In the genomic region with DNA sequence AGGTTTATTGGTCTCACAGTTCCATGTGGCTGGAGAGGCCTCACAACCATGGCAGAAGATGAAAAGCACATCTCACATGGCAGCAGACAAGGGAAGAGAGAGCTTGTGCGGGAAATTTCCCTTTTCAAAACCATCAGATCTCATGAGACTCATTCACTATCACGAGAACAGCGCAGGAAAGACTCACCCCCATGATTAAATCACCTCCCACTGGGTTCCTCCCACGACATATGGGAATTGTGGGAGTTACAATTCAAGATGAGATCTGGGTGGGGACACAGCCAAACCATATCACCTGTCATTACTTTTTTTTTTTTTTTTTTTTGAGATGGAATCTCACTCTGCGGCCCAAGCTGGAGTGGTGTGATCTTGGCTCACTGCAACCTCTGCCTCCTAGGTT, we compare ENCODE assay signal across 7 cellular contexts.
A peak's percentile ranks its signal among the peaks of the same experiment; 100 is the strongest.
DNase-seq lines count a peak whose midpoint lies in the region; ATAC-seq and TF ChIP-seq lines count a peak whose summit lies in the region.
"Not testable (repeated sequence)": the region's sequence is repeated elsewhere in the genome, so short reads cannot be mapped to it uniquely, and the experiment has no call there.

No MANE protein-coding gene starts in this region.

- not testable (repeated sequence) for DNase-seq in CD4-positive, alpha-beta memory T cell; activated CD4-positive, alpha-beta T cell treated with anti-CD3 and anti-CD28 coated beads, Interleukin-2, amount 10 ng/mL, durations not matched to agents 24 days and 14 days; esophagus muscularis mucosa (ENCODE audit: extremely low spot score); naive B cell
- peak; percentile 48 for DNase-seq in NCI-H2171 treated with DMSO at 0.1 percent for 48 hours (lab: John Stamatoyannopoulos, UW)

- H3K4me1 Mint-ChIP-seq in CD4-positive, alpha-beta memory T cell: peaks cover 30 to 48% (median 38%) of the 10 kb centered on the region in 4 donors
- H3K4me1 Mint-ChIP-seq in activated CD4-positive, alpha-beta T cell treated with anti-CD3 and anti-CD28 coated beads, Interleukin-2, amount 10 ng/mL, durations not matched to agents 24 days and 14 days: peaks cover 31% of the 10 kb centered on the region
- H3K4me1 Mint-ChIP-seq in activated T-helper 17 cell treated with anti-CD3 and anti-CD28 coated beads, Interleukin-2, amount 50 U/mL, for 72 hours: peaks cover 27% of the 10 kb centered on the region
- peaks cover 54 to 78% (median 73%) of the 10 kb centered on the region in 3 donors for H3K4me1 Mint-ChIP-seq in naive B cell

- TF ChIP-seq POLR2A in esophagus muscularis mucosa (IDR thresholded peaks at IDR 0.05; ENCODE audit: low read depth): not testable (repeated sequence)

- H3K27ac ChIP-seq in BLaER1 treated with 17β-estradiol and CSF1 and Interleukin-3, amounts not matched to agents 10 nM and 100 nM; CD4-positive, alpha-beta memory T cell (ENCODE audit: low read depth, low read length): not testable (repeated sequence)
- peak overlapping the region in 3 of 4 donors; percentile 30 to 95 (median 89) for H3K27ac ChIP-seq in esophagus muscularis mucosa (replicated peaks in 1 of 4)

- intact Hi-C loops in CD4-positive, alpha-beta memory T cell (cut with micrococcal nuclease); activated CD4-positive, alpha-beta T cell treated with anti-CD3 and anti-CD28 coated beads, Interleukin-2, amount 10 ng/mL, durations not matched to agents 24 days and 14 days (cut with micrococcal nuclease); esophagus muscularis mucosa (cut with DNase I): not testable (repeated sequence)

- TF ChIP-seq EP300 in esophagus muscularis mucosa (IDR thresholded peaks at IDR 0.05): not testable (repeated sequence)

- H3K27ac Mint-ChIP-seq in CD4-positive, alpha-beta memory T cell: peak overlapping the region in 4 of 7 donors; percentile 2 to 60 (median 51)
- peak overlapping the region; percentile 64 for H3K27ac Mint-ChIP-seq in activated CD4-positive, alpha-beta T cell treated with anti-CD3 and anti-CD28 coated beads, Interleukin-2, amount 10 ng/mL, durations not matched to agents 24 days and 14 days
- peak overlapping the region; percentile 11 for H3K27ac Mint-ChIP-seq in activated T-helper 17 cell treated with anti-CD3 and anti-CD28 coated beads, Interleukin-2, amount 50 U/mL, for 72 hours
- H3K27ac Mint-ChIP-seq in naive B cell: peak overlapping the region; percentile 75 to 97 (median 84)

- H3K9me3 ChIP-seq in BLaER1 treated with 17β-estradiol and CSF1 and Interleukin-3, amounts not matched to agents 10 nM and 100 nM (replicated peaks in 1 of 11): peaks cover 0 to 14% (median 0%) of the 10 kb centered on the region in 11 experiments; a peak in 1 of 22 replicates
- not testable (repeated sequence) for H3K9me3 ChIP-seq in CD4-positive, alpha-beta memory T cell (ENCODE audit: control insufficient read depth in 1 of 2, low read length in 2 of 2); esophagus muscularis mucosa

- 92% methylated on average over 5 of the region's 5 CpGs for WGBS in esophagus muscularis mucosa

- not testable (repeated sequence) for H3K27me3 ChIP-seq in BLaER1 treated with 17β-estradiol and CSF1 and Interleukin-3, amounts not matched to agents 10 nM and 100 nM; CD4-positive, alpha-beta memory T cell (ENCODE audit: insufficient read depth, low read length); esophagus muscularis mucosa

- CTCF ChIA-PET in CD4-positive, alpha-beta memory T cell (lab: Charles Lee; ENCODE audit: partially characterized antibody): not testable (repeated sequence)

- H3K4me3 Mint-ChIP-seq in CD4-positive, alpha-beta memory T cell; activated CD4-positive, alpha-beta T cell treated with anti-CD3 and anti-CD28 coated beads, Interleukin-2, amount 10 ng/mL, durations not matched to agents 24 days and 14 days; activated T-helper 17 cell treated with anti-CD3 and anti-CD28 coated beads, Interleukin-2, amount 50 U/mL, for 72 hours: not testable (repeated sequence)
- H3K4me3 Mint-ChIP-seq in naive B cell: peak overlapping the region in 4 of 8 donors; percentile 7 to 58 (median 16)

- H4K20me1 ChIP-seq in BLaER1 treated with 17β-estradiol and CSF1 and Interleukin-3, amounts not matched to agents 10 nM and 100 nM: peaks cover 0 to 36% (median 5%) of the 10 kb centered on the region in 11 experiments; a peak in 5 of 22 replicates

- H3K27me3 Mint-ChIP-seq in CD4-positive, alpha-beta memory T cell; activated CD4-positive, alpha-beta T cell treated with anti-CD3 and anti-CD28 coated beads, Interleukin-2, amount 10 ng/mL, durations not matched to agents 24 days and 14 days; activated T-helper 17 cell treated with anti-CD3 and anti-CD28 coated beads, Interleukin-2, amount 50 U/mL, for 72 hours; naive B cell: not testable (repeated sequence)

- ATAC-seq in activated T-helper 17 cell treated with anti-CD3 and anti-CD28 coated beads, Interleukin-2, amount 50 U/mL, for 72 hours (replicated peaks); naive B cell (ENCODE audit: low read depth in 2 of 2): not testable (repeated sequence)

- H3K4me1 ChIP-seq in BLaER1 treated with 17β-estradiol and CSF1 and Interleukin-3, amounts not matched to agents 10 nM and 100 nM: peaks cover 71 to 95% (median 81%) of the 10 kb centered on the region in 10 experiments
- H3K4me1 ChIP-seq in CD4-positive, alpha-beta memory T cell (ENCODE audit: insufficient read depth, low read length): peaks cover 23% of the 10 kb centered on the region
- H3K4me1 ChIP-seq in esophagus muscularis mucosa: peaks cover 5 to 93% (median 73%) of the 10 kb centered on the region in 4 donors

- not testable (repeated sequence) for H3K9me3 Mint-ChIP-seq in CD4-positive, alpha-beta memory T cell; activated CD4-positive, alpha-beta T cell treated with anti-CD3 and anti-CD28 coated beads, Interleukin-2, amount 10 ng/mL, durations not matched to agents 24 days and 14 days; activated T-helper 17 cell treated with anti-CD3 and anti-CD28 coated beads, Interleukin-2, amount 50 U/mL, for 72 hours; naive B cell

- POLR2A ChIA-PET in CD4-positive, alpha-beta memory T cell (lab: Charles Lee; ENCODE audit: partially characterized antibody): not testable (repeated sequence)

- not testable (repeated sequence) for TF ChIP-seq CTCF in esophagus muscularis mucosa (IDR thresholded peaks at IDR 0.05)

- not testable (repeated sequence) for H3K9ac ChIP-seq in BLaER1 treated with 17β-estradiol and CSF1 and Interleukin-3, amounts not matched to agents 10 nM and 100 nM

- H3K36me3 ChIP-seq in BLaER1 treated with 17β-estradiol and CSF1 and Interleukin-3, amounts not matched to agents 10 nM and 100 nM: peaks cover 0 to 58% (median 26%) of the 10 kb centered on the region in 11 experiments; a peak in 16 of 22 replicates
- not testable (repeated sequence) for H3K36me3 ChIP-seq in CD4-positive, alpha-beta memory T cell (ENCODE audit: insufficient read depth, low read length); esophagus muscularis mucosa

- not testable (repeated sequence) for H3K4me3 ChIP-seq in BLaER1 treated with 17β-estradiol and CSF1 and Interleukin-3, amounts not matched to agents 10 nM and 100 nM; CD4-positive, alpha-beta memory T cell (ENCODE audit: low read length in 2 of 2); esophagus muscularis mucosa

- peak overlapping the region in 6 of 11 experiments; percentile 4 to 42 (median 24); a peak in 9 of 22 replicates for H3K4me2 ChIP-seq in BLaER1 treated with 17β-estradiol and CSF1 and Interleukin-3, amounts not matched to agents 10 nM and 100 nM

- peaks cover 1 to 21% of the 10 kb centered on the region in 2 donors for H3K36me3 Mint-ChIP-seq in CD4-positive, alpha-beta memory T cell
- H3K36me3 Mint-ChIP-seq in activated CD4-positive, alpha-beta T cell treated with anti-CD3 and anti-CD28 coated beads, Interleukin-2, amount 10 ng/mL, durations not matched to agents 24 days and 14 days (ENCODE audit: low read depth): peaks cover 22% of the 10 kb centered on the region
- H3K36me3 Mint-ChIP-seq in activated T-helper 17 cell treated with anti-CD3 and anti-CD28 coated beads, Interleukin-2, amount 50 U/mL, for 72 hours (ENCODE audit: low read depth); naive B cell: not testable (repeated sequence)

Comparison
In these comparisons a context has a peak if more than half of its experiments do, and no peak if none do; other contexts are left out.
1. H3K27ac Mint-ChIP-seq: peak in every context shown above with its lines; median percentile 84 in naive B cell; 64 in activated CD4-positive, alpha-beta T cell treated with anti-CD3 and anti-CD28 coated beads, Interleukin-2, amount 10 ng/mL, durations not matched to agents 24 days and 14 days; 51 in CD4-positive, alpha-beta memory T cell; 11 in activated T-helper 17 cell treated with anti-CD3 and anti-CD28 coated beads, Interleukin-2, amount 50 U/mL, for 72 hours.